ENCODE assay signal across 1 cellular context in genomic region chr17:82216301-82217119, GRCh38.
TF ChIP-seq lines count a peak whose summit lies in the region.

No MANE protein-coding gene starts in this region.

TF ChIP-seq in endothelial cell of umbilical vein, 7 proteins besides CTCF, POLR2A, EP300 and RAD21 (continued from another document):
- TF ChIP-seq JUN (IDR thresholded peaks at IDR 0.05; ENCODE audit: borderline replicate concordance, insufficient read depth, insufficient read length, low read depth), result no peak
